ENCODE assay signal across 13 cellular contexts in genomic region chr14:21256539-21257394, GRCh38. TPM values are rescaled to one million over a fixed set of nuclear protein-coding genes. Genes with fewer than 3 reads are reported as not detected.
DNase-seq lines count a peak whose midpoint lies in the region; ATAC-seq and TF ChIP-seq lines count a peak whose summit lies in the region.
"Had no signal": no experiment of that assay in that cellular context is flagged by ENCODE, and none has a peak within 500 bp of the region (broad histone marks: within the 10 kb centered on the region; RNA-seq: fewer than 3 reads in every experiment).

No MANE protein-coding gene starts in this region.

- H3K4me3 ChIP-seq in subcutaneous abdominal adipose tissue (ENCODE audit: low read depth in 1 of 5, low read length in 5 of 5), result no peak overlapping the region

- no peaks in the 10 kb centered on the region for H3K27me3 Mint-ChIP-seq in activated naive CD4-positive, alpha-beta T cell treated with anti-CD3 and anti-CD28 coated beads, Interleukin-2, amount 50 U/mL, for 24 hours
- no peaks in the 10 kb centered on the region for H3K27me3 Mint-ChIP-seq in glutamatergic neuron (ENCODE audit: unreplicated experiment)

- peaks cover 3 to 54% (median 47%) of the 10 kb centered on the region in 5 donors for H3K4me1 ChIP-seq in subcutaneous abdominal adipose tissue (ENCODE audit: control insufficient read depth in 5 of 5, insufficient read depth in 5 of 5, low read length in 5 of 5)

- H3K4me3 Mint-ChIP-seq in activated naive CD4-positive, alpha-beta T cell treated with anti-CD3 and anti-CD28 coated beads, Interleukin-2, amount 50 U/mL, for 24 hours, result peak overlapping the region; percentile 86
- peak overlapping the region; percentile 1 for H3K4me3 Mint-ChIP-seq in glutamatergic neuron (ENCODE audit: unreplicated experiment)

- peaks cover 41% of the 10 kb centered on the region for H3K36me3 Mint-ChIP-seq in activated naive CD4-positive, alpha-beta T cell treated with anti-CD3 and anti-CD28 coated beads, Interleukin-2, amount 50 U/mL, for 24 hours
- H3K36me3 Mint-ChIP-seq in glutamatergic neuron (ENCODE audit: unreplicated experiment), result peaks cover 4% of the 10 kb centered on the region

- peak overlapping the region; percentile 75 for H3K27ac ChIP-seq in subcutaneous abdominal adipose tissue (ENCODE audit: low read depth, low read length)
- H3K27ac ChIP-seq: C4-2B had no signal

- ATAC-seq in left colon, result no peak
- no peak for ATAC-seq in HG03442 (IDR thresholded peaks at IDR 0.05; ENCODE audit: unreplicated experiment)
- ATAC-seq: esophagus mucosa had no signal

- no peak for TF ChIP-seq CTCF in glutamatergic neuron (IDR thresholded peaks at IDR 0.05; ENCODE audit: partially characterized antibody, unreplicated experiment)

- H3K27me3 ChIP-seq in subcutaneous abdominal adipose tissue (ENCODE audit: control insufficient read depth in 5 of 5, insufficient read depth in 4 of 5, low read length in 5 of 5), result no peaks in the 10 kb centered on the region

- H3K9me3 ChIP-seq in subcutaneous abdominal adipose tissue (ENCODE audit: control insufficient read depth in 5 of 5, low read length in 5 of 5), result no peaks in the 10 kb centered on the region

- H3K36me3 ChIP-seq in subcutaneous abdominal adipose tissue (ENCODE audit: control insufficient read depth in 5 of 5, insufficient read depth in 5 of 5, low read length in 5 of 5), result peaks cover 21 to 46% (median 28%) of the 10 kb centered on the region in 5 donors

- H3K9ac ChIP-seq in subcutaneous abdominal adipose tissue (ENCODE audit: low read length in 5 of 5), result peak overlapping the region in 1 of 5 donors; percentile 1

- DNase-seq in activated naive CD4-positive, alpha-beta T cell treated with anti-CD3 and anti-CD28 coated beads, Interleukin-2, amount 50 U/mL, for 16 hours, result no peak
- DNase-seq in SIG-M5 treated with dmso at 0.1 percent for 504 hours (lab: John Stamatoyannopoulos, UW; ENCODE audit: unreplicated experiment) (peak; percentile 60), glutamatergic neuron (no peak), SK-N-DZ (ENCODE audit: low spot score) (no peak), left colon (no peak)
- DNase-seq: anterior cingulate cortex, NCI-H69, retina had no signal

- H3K4me1 Mint-ChIP-seq in activated naive CD4-positive, alpha-beta T cell treated with anti-CD3 and anti-CD28 coated beads, Interleukin-2, amount 50 U/mL, for 24 hours, result peaks cover 72% of the 10 kb centered on the region
- H3K4me1 Mint-ChIP-seq in glutamatergic neuron (ENCODE audit: low read depth, unreplicated experiment), result peaks cover 23% of the 10 kb centered on the region

- intact Hi-C loops in left colon (cut with DNase I, micrococcal nuclease), result no loop called here

- H3K27ac Mint-ChIP-seq in activated naive CD4-positive, alpha-beta T cell treated with anti-CD3 and anti-CD28 coated beads, Interleukin-2, amount 50 U/mL, for 24 hours, result peak overlapping the region; percentile 66
- no peak overlapping the region for H3K27ac Mint-ChIP-seq in glutamatergic neuron (ENCODE audit: unreplicated experiment)

- no peaks in the 10 kb centered on the region for H3K9me3 Mint-ChIP-seq in activated naive CD4-positive, alpha-beta T cell treated with anti-CD3 and anti-CD28 coated beads, Interleukin-2, amount 50 U/mL, for 24 hours
- H3K9me3 Mint-ChIP-seq in glutamatergic neuron (ENCODE audit: unreplicated experiment), result no peaks in the 10 kb centered on the region

RNA-seq across cellular contexts. Expression of gene HNRNPC, which starts 12.5 kb away (rescaled TPM):
- total RNA-seq in glutamatergic neuron (ENCODE audit: unreplicated experiment) (514 TPM), left colon (100 to 1,000 TPM; 251 to 271 TPM)
- 1,281 and 1,296 TPM in 2 replicates for polyA plus RNA-seq in SK-N-DZ (2014; cell fraction: cytosol; rRNA removed)
- 564 and 789 TPM in 2 replicates for polyA plus RNA-seq in SK-N-DZ (2014; cell fraction: nucleus; rRNA removed)

RNA-seq across cellular contexts. Expression of gene RPGRIP1, which starts 23.1 kb away (rescaled TPM):
- total RNA-seq in glutamatergic neuron (ENCODE audit: unreplicated experiment) (not detected), left colon (under 1 TPM in 1 of 2 donors, not detected in 1; 0.17 TPM)
- polyA plus RNA-seq in SK-N-DZ (2014; cell fraction: cytosol; rRNA removed), result 0.03 TPM in 1 of 2 replicates, not detected in the other
- polyA plus RNA-seq in SK-N-DZ (2014; cell fraction: nucleus; rRNA removed), result 0.16 TPM in 1 of 2 replicates, not detected in the other
- total RNA-seq: esophagus mucosa had no signal
